In genomic region chr17:28293994-28294393, GRCh38 we compare ENCODE assay signal across 20 cellular contexts. TPM values are rescaled to one million over a fixed set of nuclear protein-coding genes. Genes with fewer than 3 reads are reported as not detected.
"Had no signal": no experiment of that assay in that cellular context is flagged by ENCODE, and none has a peak within 500 bp of the region (broad histone marks: within the 10 kb centered on the region; RNA-seq: fewer than 3 reads in every experiment).

No MANE protein-coding gene starts in this region.

- H3K27me3 ChIP-seq: ascending aorta, breast epithelium, gastrocnemius medialis had no signal

- H3K27ac ChIP-seq: ascending aorta, breast epithelium, gastrocnemius medialis, lower lobe of right lung, parathyroid adenoma, VCaP had no signal

- FAIRE-seq: endometrium, keratinocyte had no signal

- H3K27ac Mint-ChIP-seq: activated T-cell treated with anti-CD3 and anti-CD28 coated beads, Interleukin-2, amount 50 U/mL, for 72 hours; nephron; stimulated activated effector memory CD8-positive, alpha-beta T cell treated with anti-CD3 and anti-CD28 coated beads, Interleukin-12 subunit alpha, Interleukin-12 subunit beta, amount 100 ng/mL, for 72 hours had no signal

- H3K36me3 ChIP-seq: ascending aorta, breast epithelium, gastrocnemius medialis, lower lobe of right lung had no signal

- DNase-seq: activated CD4-positive, alpha-beta T cell treated with anti-CD3 and anti-CD28 coated beads for 1 hour; activated effector memory CD4-positive, alpha-beta T cell treated with anti-CD3 and anti-CD28 coated beads, Interleukin-2, amount 50 U/mL, for 16 hours; activated naive CD4-positive, alpha-beta T cell treated with anti-CD3 and anti-CD28 coated beads, Interleukin-2, amount 50 U/mL, for 16 hours; activated T-cell treated with anti-CD3 and anti-CD28 coated beads, Interleukin-2, amount 50 U/mL, for 72 hours; cortex of kidney; erythroblast; gastrocnemius medialis; head of caudate nucleus; lower lobe of right lung; stimulated activated CD4-positive, alpha-beta T cell treated with anti-CD3 and anti-CD28 coated beads, Interleukin-4, amount 100 ng/mL, for 24 hours had no signal

- H3K36me3 Mint-ChIP-seq: stimulated activated effector memory CD8-positive, alpha-beta T cell treated with anti-CD3 and anti-CD28 coated beads, Interleukin-12 subunit alpha, Interleukin-12 subunit beta, amount 100 ng/mL, for 72 hours had no signal

- H3K4me3 ChIP-seq: ascending aorta, breast epithelium, gastrocnemius medialis, lower lobe of right lung, smooth muscle cell had no signal

- H3K9me3 ChIP-seq: ascending aorta, breast epithelium, gastrocnemius medialis, lower lobe of right lung had no signal

- H3K4me1 ChIP-seq: ascending aorta, breast epithelium, gastrocnemius medialis, lower lobe of right lung, parathyroid adenoma had no signal

- H3K4me1 Mint-ChIP-seq: nephron had no signal

- ATAC-seq: activated T-cell treated with anti-CD3 and anti-CD28 coated beads, Interleukin-2, amount 50 U/mL, for 72 hours; gastrocnemius medialis; lower lobe of right lung; sciatic nerve; stimulated activated effector memory CD8-positive, alpha-beta T cell treated with anti-CD3 and anti-CD28 coated beads, Interleukin-12 subunit alpha, Interleukin-12 subunit beta, amount 100 ng/mL, for 72 hours had no signal

- H3K9me3 Mint-ChIP-seq: activated T-cell treated with anti-CD3 and anti-CD28 coated beads, Interleukin-2, amount 50 U/mL, for 72 hours; nephron; stimulated activated effector memory CD8-positive, alpha-beta T cell treated with anti-CD3 and anti-CD28 coated beads, Interleukin-12 subunit alpha, Interleukin-12 subunit beta, amount 100 ng/mL, for 72 hours had no signal

- H3K4me3 Mint-ChIP-seq: activated T-cell treated with anti-CD3 and anti-CD28 coated beads, Interleukin-2, amount 50 U/mL, for 72 hours; nephron; stimulated activated effector memory CD8-positive, alpha-beta T cell treated with anti-CD3 and anti-CD28 coated beads, Interleukin-12 subunit alpha, Interleukin-12 subunit beta, amount 100 ng/mL, for 72 hours had no signal

RNA-seq across cellular contexts. Expression of gene TMEM97, which starts 25.0 kb away (rescaled TPM):
- total RNA-seq: ascending aorta had no signal
